Comparison of ENCODE assay signal across 3 cellular contexts in the genomic region with DNA sequence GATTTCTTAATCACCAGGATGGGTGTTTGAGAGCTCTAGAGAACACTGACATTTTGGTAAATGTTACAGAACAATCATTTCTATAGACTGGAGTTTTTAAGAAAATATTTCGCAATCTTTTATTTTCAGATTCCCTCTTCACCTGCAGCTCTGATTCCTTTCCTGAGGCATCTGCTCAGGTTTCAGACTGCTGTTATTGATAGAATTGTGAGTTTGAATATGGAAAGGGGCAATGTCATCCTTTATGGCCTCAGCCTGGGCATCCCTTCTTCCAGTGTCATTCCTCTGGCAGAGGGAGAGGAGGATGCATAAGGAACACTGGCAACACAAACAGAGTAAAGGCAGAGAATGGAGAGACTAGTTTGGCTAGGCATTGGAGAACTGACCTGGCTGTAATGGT.
A peak's percentile ranks its signal among the peaks of the same experiment; 100 is the strongest.
TF ChIP-seq lines count a peak whose summit lies in the region.

No MANE protein-coding gene starts in this region.

TF ChIP-seq in HepG2, 621 proteins besides CTCF, POLR2A, EP300 and RAD21:
- TF ChIP-seq ZNF124 (CRISPR knock-in tag; IDR thresholded peaks at IDR 0.05) (no peak), CEBPB (IDR thresholded peaks at IDR 0.05; ENCODE audit: borderline replicate concordance, low read depth, low read length) (peak; percentile 48; the same call in 1 of the 2 replicates)
TF ChIP-seq in HepG2: peak in this region for 1.

TF ChIP-seq in IMR-90, 13 proteins besides CTCF, POLR2A, EP300 and RAD21:
- TF ChIP-seq MAFK (IDR thresholded peaks at IDR 0.05; ENCODE audit: low read depth, low read length), result no peak
- TF ChIP-seq SMC3 (IDR thresholded peaks at IDR 0.05; ENCODE audit: low read depth, low read length), result no peak
- TF ChIP-seq, protein P1, sequence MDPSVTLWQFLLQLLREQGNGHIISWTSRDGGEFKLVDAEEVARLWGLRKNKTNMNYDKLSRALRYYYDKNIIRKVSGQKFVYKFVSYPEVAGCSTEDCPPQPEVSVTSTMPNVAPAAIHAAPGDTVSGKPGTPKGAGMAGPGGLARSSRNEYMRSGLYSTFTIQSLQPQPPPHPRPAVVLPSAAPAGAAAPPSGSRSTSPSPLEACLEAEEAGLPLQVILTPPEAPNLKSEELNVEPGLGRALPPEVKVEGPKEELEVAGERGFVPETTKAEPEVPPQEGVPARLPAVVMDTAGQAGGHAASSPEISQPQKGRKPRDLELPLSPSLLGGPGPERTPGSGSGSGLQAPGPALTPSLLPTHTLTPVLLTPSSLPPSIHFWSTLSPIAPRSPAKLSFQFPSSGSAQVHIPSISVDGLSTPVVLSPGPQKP (IDR thresholded peaks at IDR 0.05; ENCODE audit: borderline replicate concordance, low read depth, low read length), result no peak
- peak; percentile 83 for TF ChIP-seq CEBPB (IDR thresholded peaks at IDR 0.05; ENCODE audit: low read depth, low read length)

TF ChIP-seq in H1, 55 proteins besides CTCF, POLR2A, EP300 and RAD21:
- peak; percentile 64; the same call in 1 of the 2 replicates for TF ChIP-seq CEBPB (IDR thresholded peaks at IDR 0.05; ENCODE audit: low read depth, low read length)
- TF ChIP-seq TAF1 (IDR thresholded peaks at IDR 0.05; ENCODE audit: low read depth, low read length), result no peak
